16 cellular contexts compared by ENCODE assay signal in the genomic region with DNA sequence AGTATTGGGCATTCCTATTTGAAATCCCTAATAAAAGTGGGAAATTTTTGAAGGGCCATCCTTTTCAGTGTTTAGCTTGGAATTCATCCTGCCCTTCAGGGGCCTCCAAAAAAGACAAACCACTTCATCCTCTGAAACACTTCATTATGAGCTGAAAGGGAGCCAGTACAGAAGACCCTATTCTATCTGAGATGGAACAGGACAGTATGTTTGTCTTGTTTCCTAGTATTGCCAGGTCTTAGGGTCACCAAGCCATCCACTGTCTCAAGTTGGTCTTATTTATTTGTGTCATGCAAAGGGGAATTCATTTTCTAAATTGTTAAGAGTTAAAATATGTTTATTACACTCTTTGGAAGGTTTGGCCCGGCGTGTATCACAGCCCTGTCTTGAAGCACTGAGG.
A peak's percentile ranks its signal among the peaks of the same experiment; 100 is the strongest.
DNase-seq lines count a peak whose midpoint lies in the region; ATAC-seq and TF ChIP-seq lines count a peak whose summit lies in the region.
"Had no signal": no experiment of that assay in that cellular context is flagged by ENCODE, and none has a peak within 500 bp of the region (broad histone marks: within the 10 kb centered on the region; RNA-seq: fewer than 3 reads in every experiment).

No MANE protein-coding gene starts in this region.

- H3K36me3 Mint-ChIP-seq in mesothelial cell of epicardium = peaks cover 9% of the 10 kb centered on the region
- peaks cover 0 to 8% of the 10 kb centered on the region in 2 donors for H3K36me3 Mint-ChIP-seq in activated naive CD4-positive, alpha-beta T cell treated with anti-CD3 and anti-CD28 coated beads, Interleukin-2, amount 50 U/mL, for 72 hours

- intact Hi-C loops in left lung (cut with DNase I) = no loop called here
- intact Hi-C loops in sciatic nerve (cut with DNase I) = no loop called here

- DNase-seq in left lung (no peak), mesothelial cell of epicardium (ENCODE audit: low spot score in 2 of 2, unreplicated experiment in 2 of 2) (no peak), sciatic nerve (ENCODE audit: low spot score) (no peak), omental fat pad (ENCODE audit: low spot score) (no peak)
- DNase-seq in activated naive CD4-positive, alpha-beta T cell treated with anti-CD3 and anti-CD28 coated beads, Interleukin-2, amount 50 U/mL, for 72 hours (ENCODE audit: low spot score in 2 of 2) = no peak
- DNase-seq: C1 segment of cervical spinal cord; Calu3; CD4-positive, alpha-beta memory T cell; COR-L47; DMS53; DMS79 treated with DMSO at 0.1 percent for 48 hours; GF-D8; H9 had no signal

- H3K27me3 ChIP-seq in left lung = no peaks in the 10 kb centered on the region

- ATAC-seq in left lung (peak; percentile 76), sciatic nerve (peak; percentile 50), HG03159 (IDR thresholded peaks at IDR 0.05; ENCODE audit: unreplicated experiment) (no peak), omental fat pad (ENCODE audit: low FRiP score) (no peak)
- ATAC-seq in activated naive CD4-positive, alpha-beta T cell treated with anti-CD3 and anti-CD28 coated beads, Interleukin-2, amount 50 U/mL, for 72 hours = no peak
- ATAC-seq: GM23338, HCT116 had no signal

- no peak overlapping the region for H3K27ac ChIP-seq in left lung

- H3K27ac Mint-ChIP-seq in mesothelial cell of epicardium = peak overlapping the region; percentile 35
- no peak overlapping the region for H3K27ac Mint-ChIP-seq in activated naive CD4-positive, alpha-beta T cell treated with anti-CD3 and anti-CD28 coated beads, Interleukin-2, amount 50 U/mL, for 72 hours
- H3K27ac Mint-ChIP-seq: CD4-positive, alpha-beta memory T cell; GM23338; H9 had no signal

- no peaks in the 10 kb centered on the region for H3K27me3 Mint-ChIP-seq in mesothelial cell of epicardium (ENCODE audit: low read depth)
- H3K27me3 Mint-ChIP-seq: CD4-positive, alpha-beta memory T cell had no signal

- TF ChIP-seq CTCF in left lung (IDR thresholded peaks at IDR 0.05) (no peak), mesothelial cell of epicardium (IDR thresholded peaks at IDR 0.05; ENCODE audit: unreplicated experiment) (no peak), omental fat pad (IDR thresholded peaks at IDR 0.05) (no peak)

- no peak overlapping the region for H3K4me3 ChIP-seq in left lung
- H3K4me3 ChIP-seq: GM23338 had no signal

- H3K4me1 Mint-ChIP-seq in mesothelial cell of epicardium = peaks cover 23% of the 10 kb centered on the region
- H3K4me1 Mint-ChIP-seq: CD4-positive, alpha-beta memory T cell; H9 had no signal

- peaks cover 9% of the 10 kb centered on the region for H3K9me3 Mint-ChIP-seq in mesothelial cell of epicardium
- H3K9me3 Mint-ChIP-seq in activated naive CD4-positive, alpha-beta T cell treated with anti-CD3 and anti-CD28 coated beads, Interleukin-2, amount 50 U/mL, for 72 hours = peaks cover 0 to 10% of the 10 kb centered on the region in 2 donors

- peaks cover 0 to 4% of the 10 kb centered on the region in 2 donors for H3K9me3 ChIP-seq in left lung

- H3K4me3 Mint-ChIP-seq in mesothelial cell of epicardium = no peak overlapping the region
- H3K4me3 Mint-ChIP-seq: CD4-positive, alpha-beta memory T cell; GM23338; H9 had no signal

- H3K36me3 ChIP-seq in left lung = no peaks in the 10 kb centered on the region

- H3K4me1 ChIP-seq in left lung = no peaks in the 10 kb centered on the region

Comparison
In these comparisons a context has a peak if more than half of its experiments do, and no peak if none do; other contexts are left out.
1. ATAC-seq: peak in left lung (single experiment) and sciatic nerve (single experiment); none in HG03159 (single experiment), activated naive CD4-positive, alpha-beta T cell treated with anti-CD3 and anti-CD28 coated beads, Interleukin-2, amount 50 U/mL, for 72 hours (0 of 2) and omental fat pad (single experiment).